Comparison of ENCODE assay signal across 10 cellular contexts in genomic region chr17:45353047-45353446, GRCh38. TPM values are rescaled to one million over a fixed set of nuclear protein-coding genes. Genes with fewer than 3 reads are reported as not detected.
DNase-seq lines count a peak whose midpoint lies in the region; ATAC-seq, FAIRE-seq and TF ChIP-seq lines count a peak whose summit lies in the region.
"Had no signal": no experiment of that assay in that cellular context is flagged by ENCODE, and none has a peak within 500 bp of the region (broad histone marks: within the 10 kb centered on the region; RNA-seq: fewer than 3 reads in every experiment).

No MANE protein-coding gene starts in this region.

- CTCF ChIA-PET in activated CD8-positive, alpha-beta T cell treated with anti-CD3 and anti-CD28 coated beads, Interleukin-2, amount 10 ng/mL, durations not matched to agents 7 days and 5 days (lab: Charles Lee) = no interaction called here

- peaks cover 20% of the 10 kb centered on the region for H3K4me1 Mint-ChIP-seq in activated naive CD4-positive, alpha-beta T cell treated with anti-CD3 and anti-CD28 coated beads, Interleukin-2, amount 50 U/mL, for 24 hours
- H3K4me1 Mint-ChIP-seq in activated CD8-positive, alpha-beta T cell treated with anti-CD3 and anti-CD28 coated beads, Interleukin-2, amount 10 ng/mL, durations not matched to agents 7 days and 5 days (ENCODE audit: low read depth) = peaks cover 10% of the 10 kb centered on the region
- H3K4me1 Mint-ChIP-seq in neural progenitor cell (peaks cover 2% of the 10 kb centered on the region), type B pancreatic cell (ENCODE audit: unreplicated experiment) (peaks cover 6% of the 10 kb centered on the region)

- no peak for FAIRE-seq in frontal cortex (lab: Jason Lieb, UNC)

- H3K9ac ChIP-seq in neural progenitor cell = no peak overlapping the region

- H3K4me2 ChIP-seq in neural progenitor cell = no peak overlapping the region

- no peaks in the 10 kb centered on the region for H3K36me3 ChIP-seq in neural progenitor cell

- no peaks in the 10 kb centered on the region for H3K27me3 ChIP-seq in neural progenitor cell

- H3K27ac ChIP-seq in neural progenitor cell = no peak overlapping the region

- H3K36me3 Mint-ChIP-seq in activated naive CD4-positive, alpha-beta T cell treated with anti-CD3 and anti-CD28 coated beads, Interleukin-2, amount 50 U/mL, for 24 hours = no peaks in the 10 kb centered on the region
- peaks cover 4% of the 10 kb centered on the region for H3K36me3 Mint-ChIP-seq in activated CD8-positive, alpha-beta T cell treated with anti-CD3 and anti-CD28 coated beads, Interleukin-2, amount 10 ng/mL, durations not matched to agents 7 days and 5 days (ENCODE audit: low read depth)
- H3K36me3 Mint-ChIP-seq in neural progenitor cell = peaks cover 2% of the 10 kb centered on the region
- no peaks in the 10 kb centered on the region for H3K36me3 Mint-ChIP-seq in type B pancreatic cell

- no peaks in the 10 kb centered on the region for H3K9me3 Mint-ChIP-seq in activated naive CD4-positive, alpha-beta T cell treated with anti-CD3 and anti-CD28 coated beads, Interleukin-2, amount 50 U/mL, for 24 hours
- H3K9me3 Mint-ChIP-seq in activated CD8-positive, alpha-beta T cell treated with anti-CD3 and anti-CD28 coated beads, Interleukin-2, amount 10 ng/mL, durations not matched to agents 7 days and 5 days (ENCODE audit: insufficient read depth) = peaks cover 10% of the 10 kb centered on the region
- H3K9me3 Mint-ChIP-seq in neural progenitor cell = peaks cover 7% of the 10 kb centered on the region
- H3K9me3 Mint-ChIP-seq in type B pancreatic cell = peaks cover 14% of the 10 kb centered on the region

- H3K79me2 ChIP-seq in neural progenitor cell (ENCODE audit: low read depth) = no peaks in the 10 kb centered on the region

- H3K4me1 ChIP-seq in neural progenitor cell = no peaks in the 10 kb centered on the region

- H3K27ac Mint-ChIP-seq in activated naive CD4-positive, alpha-beta T cell treated with anti-CD3 and anti-CD28 coated beads, Interleukin-2, amount 50 U/mL, for 24 hours = peak overlapping the region; percentile 37
- H3K27ac Mint-ChIP-seq in activated CD8-positive, alpha-beta T cell treated with anti-CD3 and anti-CD28 coated beads, Interleukin-2, amount 10 ng/mL, durations not matched to agents 7 days and 5 days = no peak overlapping the region
- H3K27ac Mint-ChIP-seq in neural progenitor cell = no peak overlapping the region
- H3K27ac Mint-ChIP-seq in type B pancreatic cell = no peak overlapping the region
- H3K27ac Mint-ChIP-seq: HFFc6 had no signal

- no peaks in the 10 kb centered on the region for H3K27me3 Mint-ChIP-seq in activated naive CD4-positive, alpha-beta T cell treated with anti-CD3 and anti-CD28 coated beads, Interleukin-2, amount 50 U/mL, for 24 hours
- H3K27me3 Mint-ChIP-seq in activated CD8-positive, alpha-beta T cell treated with anti-CD3 and anti-CD28 coated beads, Interleukin-2, amount 10 ng/mL, durations not matched to agents 7 days and 5 days (ENCODE audit: low read depth) = peaks cover 26% of the 10 kb centered on the region
- peaks cover 2% of the 10 kb centered on the region for H3K27me3 Mint-ChIP-seq in neural progenitor cell (ENCODE audit: insufficient read depth, low read depth)
- H3K27me3 Mint-ChIP-seq in type B pancreatic cell = peaks cover 4% of the 10 kb centered on the region

- H3K4me3 ChIP-seq in neural progenitor cell = no peak overlapping the region

- peak overlapping the region; percentile 43 for H3K4me3 Mint-ChIP-seq in activated naive CD4-positive, alpha-beta T cell treated with anti-CD3 and anti-CD28 coated beads, Interleukin-2, amount 50 U/mL, for 24 hours
- H3K4me3 Mint-ChIP-seq in activated CD8-positive, alpha-beta T cell treated with anti-CD3 and anti-CD28 coated beads, Interleukin-2, amount 10 ng/mL, durations not matched to agents 7 days and 5 days = no peak overlapping the region
- H3K4me3 Mint-ChIP-seq in neural progenitor cell (peak overlapping the region; percentile 67), type B pancreatic cell (no peak overlapping the region)
- H3K4me3 Mint-ChIP-seq: HFFc6 had no signal

- H2AFZ ChIP-seq in neural progenitor cell (replicated peaks) = no peak overlapping the region

- H4K20me1 ChIP-seq in neural progenitor cell (ENCODE audit: low read depth) = no peaks in the 10 kb centered on the region

- POLR2A ChIA-PET in activated CD8-positive, alpha-beta T cell treated with anti-CD3 and anti-CD28 coated beads, Interleukin-2, amount 10 ng/mL, durations not matched to agents 7 days and 5 days (lab: Charles Lee) = no interaction called here

- H3K9me3 ChIP-seq in neural progenitor cell (ENCODE audit: low read depth) = no peaks in the 10 kb centered on the region

- DNase-seq in activated naive CD4-positive, alpha-beta T cell (lab: John Stamatoyannopoulos, UW) = no peak
- peak; percentile 37 for DNase-seq in activated CD8-positive, alpha-beta T cell treated with anti-CD3 and anti-CD28 coated beads, Interleukin-2, amount 10 ng/mL, durations not matched to agents 7 days and 5 days
- no peak for DNase-seq in neural progenitor cell (ENCODE audit: low spot score)
- no peak for DNase-seq in DMS53 treated with DMSO at 0.1 percent for 48 hours (lab: John Stamatoyannopoulos, UW; ENCODE audit: unreplicated experiment)
- DNase-seq in frontal cortex (ENCODE audit: low spot score in 2 of 2) = no peak
- DNase-seq in type B pancreatic cell (ENCODE audit: extremely low spot score, unreplicated experiment) = no peak
- DNase-seq: effector CD8-positive, alpha-beta T cell; HFFc6 had no signal

- peak; percentile 67 for ATAC-seq in activated CD8-positive, alpha-beta T cell treated with anti-CD3 and anti-CD28 coated beads, Interleukin-2, amount 10 ng/mL, durations not matched to agents 7 days and 5 days
- ATAC-seq in HG03571 (IDR thresholded peaks at IDR 0.05; ENCODE audit: unreplicated experiment) = no peak

- no peak for TF ChIP-seq CTCF in neural progenitor cell (IDR thresholded peaks at IDR 0.05)
- no peak for TF ChIP-seq CTCF in type B pancreatic cell (conservative IDR thresholded peaks at IDR 0.05)

- H3F3A ChIP-seq in neural progenitor cell (ENCODE audit: low read depth) = no peaks in the 10 kb centered on the region

RNA-seq across cellular contexts. Expression of gene MAP3K14, which starts 36.2 kb away (rescaled TPM):
- total RNA-seq in activated CD8-positive, alpha-beta T cell treated with anti-CD3 and anti-CD28 coated beads, Interleukin-2, amount 10 ng/mL, durations not matched to agents 7 days and 5 days = 10 to 100 TPM; 17.5 to 23.8 TPM
- 0.34 and 2.7 TPM in 2 replicates for total RNA-seq in neural progenitor cell (ENCODE audit: low replicate concordance)
- 0.82 TPM for total RNA-seq in frontal cortex
- 10.4 and 11.2 TPM in 2 replicates for total RNA-seq in type B pancreatic cell (ENCODE audit: low replicate concordance)

Comparison
In these comparisons a context has a peak if more than half of its experiments do, and no peak if none do; other contexts are left out.
1. H3K4me3 Mint-ChIP-seq: peak in activated naive CD4-positive, alpha-beta T cell treated with anti-CD3 and anti-CD28 coated beads, Interleukin-2, amount 50 U/mL, for 24 hours (single experiment) and neural progenitor cell (single experiment); none in activated CD8-positive, alpha-beta T cell treated with anti-CD3 and anti-CD28 coated beads, Interleukin-2, amount 10 ng/mL, durations not matched to agents 7 days and 5 days (single experiment) and type B pancreatic cell (single experiment).